ENCODE assay signal across 23 cellular contexts in the genomic region with DNA sequence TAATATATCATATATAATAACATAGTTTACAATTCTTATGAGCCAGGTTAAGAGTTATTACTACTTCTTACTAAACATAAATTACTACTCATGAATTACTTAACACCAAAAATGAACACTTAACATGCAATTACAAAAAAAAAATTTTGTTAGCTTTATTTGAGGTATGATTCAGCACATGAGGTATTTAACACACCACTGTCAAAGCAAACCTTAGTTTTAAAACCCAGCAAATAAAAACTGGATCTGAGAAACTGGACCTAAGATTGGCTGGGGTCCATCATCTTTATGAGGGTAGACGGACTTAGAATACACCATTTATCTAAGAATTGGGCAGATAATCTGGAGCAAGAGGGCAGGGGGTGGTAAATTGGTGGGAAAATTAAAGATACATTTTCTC.
DNase-seq lines count a peak whose midpoint lies in the region; ATAC-seq and TF ChIP-seq lines count a peak whose summit lies in the region.
"Had no signal": no experiment of that assay in that cellular context is flagged by ENCODE, and none has a peak within 500 bp of the region (broad histone marks: within the 10 kb centered on the region; RNA-seq: fewer than 3 reads in every experiment).

No MANE protein-coding gene starts in this region.

- H3K18ac ChIP-seq in IMR-90 (ENCODE audit: low read depth, low read length) = no peak overlapping the region

- H3K27ac Mint-ChIP-seq in activated T-helper 1 cell treated with anti-CD3 and anti-CD28 coated beads, Interleukin-12 subunit alpha, Interleukin-12 subunit beta, Interleukin-2, Interleukin-4 antibody, amounts not matched to agents 30 ng/mL and 10 ng/mL and 1 ng/mL, durations not matched to agents 14 hours and 24 hours and 36 hours = no peak overlapping the region
- H3K27ac Mint-ChIP-seq in activated CD8-positive, alpha-beta T cell treated with anti-CD3 and anti-CD28 coated beads, Interleukin-2, amount 10 ng/mL, durations not matched to agents 7 days and 5 days = no peak overlapping the region
- H3K27ac Mint-ChIP-seq: IgD-negative memory B cell had no signal

- H3K79me2 ChIP-seq in ACC112 (ENCODE audit: control insufficient read depth, insufficient read depth, low read length, unreplicated experiment) = no peaks in the 10 kb centered on the region

- TF ChIP-seq RAD21 in IMR-90 (IDR thresholded peaks at IDR 0.05; ENCODE audit: low read length) = no peak

- H3K9me3 ChIP-seq in IMR-90 (ENCODE audit: control insufficient read depth, insufficient read depth, low read length) = no peaks in the 10 kb centered on the region

- peaks cover 2% of the 10 kb centered on the region; the same call in 1 of the 2 replicates for H3K9me1 ChIP-seq in IMR-90 (ENCODE audit: insufficient read depth, low read length)

- H4K91ac ChIP-seq in IMR-90 (ENCODE audit: insufficient read depth, low read depth, low read length) = no peak overlapping the region

- in situ Hi-C loops in IMR-90 (cut with MboI; ENCODE audit: low sequenced_read_pairs) = no loop called here

- no peak overlapping the region for H3K4ac ChIP-seq in IMR-90 (ENCODE audit: low read depth, low read length)

- ATAC-seq in IMR-90 (ENCODE audit: low read depth) = peak; percentile 62
- ATAC-seq in GM18858 (IDR thresholded peaks at IDR 0.05; ENCODE audit: unreplicated experiment) = no peak
- no peak for ATAC-seq in activated CD8-positive, alpha-beta T cell treated with anti-CD3 and anti-CD28 coated beads, Interleukin-2, amount 10 ng/mL, durations not matched to agents 7 days and 5 days

- no peak overlapping the region for H3K27ac ChIP-seq in ACC112 (ENCODE audit: low read depth, low read length)
- H3K27ac ChIP-seq in IMR-90 (ENCODE audit: insufficient read depth, low read length) = no peak overlapping the region
- H3K27ac ChIP-seq: KMS-11, SK-N-MC had no signal

- TF ChIP-seq POLR2A in IMR-90 (IDR thresholded peaks at IDR 0.05; ENCODE audit: low read depth, low read length) = no peak

- BruUV-seq in IMR-90 (replicated peaks; lab: Mats Ljungman, UMichigan) = no TSS peak

- peaks cover 7% of the 10 kb centered on the region for H3K4me1 ChIP-seq in ACC112 (ENCODE audit: control insufficient read depth, insufficient read depth, low read length, unreplicated experiment)
- peaks cover 3% of the 10 kb centered on the region; the same call in 1 of the 2 replicates for H3K4me1 ChIP-seq in IMR-90 (ENCODE audit: control insufficient read depth, insufficient read depth, low read length)

- H3K4me3 ChIP-seq in ACC112 (ENCODE audit: low read depth, low read length) (no peak overlapping the region), IMR-90 (ENCODE audit: insufficient read depth, low read depth, low read length) (no peak overlapping the region), fibroblast of villous mesenchyme (ENCODE audit: low read depth, low read length) (no peak overlapping the region)
- H3K4me3 ChIP-seq: SK-N-MC had no signal

- H3K4me1 Mint-ChIP-seq in activated T-helper 1 cell treated with anti-CD3 and anti-CD28 coated beads, Interleukin-12 subunit alpha, Interleukin-12 subunit beta, Interleukin-2, Interleukin-4 antibody, amounts not matched to agents 30 ng/mL and 10 ng/mL and 1 ng/mL, durations not matched to agents 14 hours and 24 hours and 36 hours (ENCODE audit: low read depth) = no peaks in the 10 kb centered on the region
- no peaks in the 10 kb centered on the region for H3K4me1 Mint-ChIP-seq in activated CD8-positive, alpha-beta T cell treated with anti-CD3 and anti-CD28 coated beads, Interleukin-2, amount 10 ng/mL, durations not matched to agents 7 days and 5 days (ENCODE audit: low read depth)
- H3K4me1 Mint-ChIP-seq: IgD-negative memory B cell had no signal

- H3K27me3 ChIP-seq in ACC112 (ENCODE audit: insufficient read depth, low read length) (no peaks in the 10 kb centered on the region), IMR-90 (ENCODE audit: control insufficient read depth, insufficient read depth, low read length) (no peaks in the 10 kb centered on the region)

- DNase-seq in IMR-90 (no peak), astrocyte of the hippocampus (ENCODE audit: low read depth, low spot score) (peak; percentile 14), fibroblast of villous mesenchyme (ENCODE audit: low read depth) (peak; percentile 31), HPDE6-E6E7 (ENCODE audit: extremely low spot score) (no peak)
- no peak for DNase-seq in activated T-helper 1 cell treated with anti-CD3 and anti-CD28 coated beads, Interleukin-12 subunit alpha, Interleukin-12 subunit beta, Interleukin-2, Interleukin-4 antibody, amounts not matched to agents 30 ng/mL and 10 ng/mL and 1 ng/mL, durations not matched to agents 14 hours and 24 hours and 36 hours (ENCODE audit: low spot score)
- DNase-seq in activated CD8-positive, alpha-beta T cell treated with anti-CD3 and anti-CD28 coated beads, Interleukin-2, amount 10 ng/mL, durations not matched to agents 7 days and 5 days = no peak
- DNase-seq: 8988T, Calu3, DMS79 treated with DMSO at 0.1 percent for 48 hours, H7, NCI-H1048, NCI-H1417, NCI-H1694, NCI-H2029 treated with DMSO at 0.1 percent for 48 hours, NCI-H2227 treated with DMSO at 0.1 percent for 48 hours, NCI-H526 treated with DMSO at 0.1 percent for 48 hours, RPMI8226, SHP77 treated with DMSO at 0.1 percent for 48 hours had no signal

- H3K56ac ChIP-seq in IMR-90 (ENCODE audit: extremely low read depth, insufficient read depth, low read length) = no peak overlapping the region

- H2AFZ ChIP-seq in ACC112 (ENCODE audit: low read length, unreplicated experiment) (peak overlapping the region; percentile 31), IMR-90 (replicated peaks; ENCODE audit: low read length, poor library complexity) (no peak overlapping the region)

- H2AK5ac ChIP-seq in IMR-90 (ENCODE audit: low read depth, low read length) = no peak overlapping the region

- H3K36me3 ChIP-seq in ACC112 (ENCODE audit: insufficient read depth, low read length) = no peaks in the 10 kb centered on the region
- H3K36me3 ChIP-seq in IMR-90 (ENCODE audit: control insufficient read depth, insufficient read depth, low read length) = no peaks in the 10 kb centered on the region

- CTCF ChIA-PET in IMR-90 (lab: Yijun Ruan, JAX) = interaction anchor here (1.0 kb wide), 1 partner anchor 10 kb away, joined by 3 read pairs; no protein-coding TSS in a partner anchor
- CTCF ChIA-PET in activated CD8-positive, alpha-beta T cell treated with anti-CD3 and anti-CD28 coated beads, Interleukin-2, amount 10 ng/mL, durations not matched to agents 7 days and 5 days (lab: Charles Lee) = no interaction called here

- no peak overlapping the region for H3K14ac ChIP-seq in IMR-90 (replicated peaks; ENCODE audit: low read depth, low read length)

- H3K9me3 Mint-ChIP-seq in activated T-helper 1 cell treated with anti-CD3 and anti-CD28 coated beads, Interleukin-12 subunit alpha, Interleukin-12 subunit beta, Interleukin-2, Interleukin-4 antibody, amounts not matched to agents 30 ng/mL and 10 ng/mL and 1 ng/mL, durations not matched to agents 14 hours and 24 hours and 36 hours = no peaks in the 10 kb centered on the region
- H3K9me3 Mint-ChIP-seq in activated CD8-positive, alpha-beta T cell treated with anti-CD3 and anti-CD28 coated beads, Interleukin-2, amount 10 ng/mL, durations not matched to agents 7 days and 5 days (ENCODE audit: insufficient read depth) = no peaks in the 10 kb centered on the region
- H3K9me3 Mint-ChIP-seq: IgD-negative memory B cell had no signal

- H2BK5ac ChIP-seq in IMR-90 (ENCODE audit: low read depth, low read length, poor library complexity, severe bottlenecking) = no peak overlapping the region

- no peaks in the 10 kb centered on the region for H3K36me3 Mint-ChIP-seq in activated T-helper 1 cell treated with anti-CD3 and anti-CD28 coated beads, Interleukin-12 subunit alpha, Interleukin-12 subunit beta, Interleukin-2, Interleukin-4 antibody, amounts not matched to agents 30 ng/mL and 10 ng/mL and 1 ng/mL, durations not matched to agents 14 hours and 24 hours and 36 hours (ENCODE audit: low read depth)
- no peaks in the 10 kb centered on the region for H3K36me3 Mint-ChIP-seq in activated CD8-positive, alpha-beta T cell treated with anti-CD3 and anti-CD28 coated beads, Interleukin-2, amount 10 ng/mL, durations not matched to agents 7 days and 5 days (ENCODE audit: low read depth)

- H4K8ac ChIP-seq in IMR-90 (ENCODE audit: low read depth in 2 of 2, low read length in 2 of 2) = no peak overlapping the region

- H3K79me1 ChIP-seq in IMR-90 (ENCODE audit: low read depth in 1 of 2, low read length in 2 of 2) = no peaks in the 10 kb centered on the region

- dilution Hi-C loops in IMR-90 (cut with HindIII; ENCODE audit: low sequenced_read_pairs, unreplicated experiment) = no loop called here

- no peak overlapping the region for H3K23ac ChIP-seq in IMR-90 (ENCODE audit: low read depth, low read length)

- intact Hi-C loops in IMR-90 (cut with micrococcal nuclease) = no loop called here
- intact Hi-C loops in activated T-helper 1 cell treated with anti-CD3 and anti-CD28 coated beads, Interleukin-12 subunit alpha, Interleukin-12 subunit beta, Interleukin-2, Interleukin-4 antibody, amounts not matched to agents 30 ng/mL and 10 ng/mL and 1 ng/mL, durations not matched to agents 14 hours and 24 hours and 36 hours (cut with micrococcal nuclease) = no loop called here

- no peaks in the 10 kb centered on the region for H4K20me1 ChIP-seq in IMR-90 (ENCODE audit: insufficient read depth, low read length)

- POLR2A ChIA-PET in IMR-90 (lab: Charles Lee; ENCODE audit: unreplicated experiment) = no interaction called here
- POLR2A ChIA-PET in activated CD8-positive, alpha-beta T cell treated with anti-CD3 and anti-CD28 coated beads, Interleukin-2, amount 10 ng/mL, durations not matched to agents 7 days and 5 days (lab: Charles Lee) = no interaction called here

- TF ChIP-seq CTCF in IMR-90 (conservative IDR thresholded peaks at IDR 0.05; ENCODE audit: low read depth, low read length) = no peak
- TF ChIP-seq CTCF in fibroblast of villous mesenchyme (IDR thresholded peaks at IDR 0.05; ENCODE audit: insufficient read depth, low read depth, low read length) = no peak

- no peak overlapping the region for H2AK9ac ChIP-seq in IMR-90 (replicated peaks; ENCODE audit: low read depth, low read length, poor library complexity)

- no peak overlapping the region for H3K4me3 Mint-ChIP-seq in activated T-helper 1 cell treated with anti-CD3 and anti-CD28 coated beads, Interleukin-12 subunit alpha, Interleukin-12 subunit beta, Interleukin-2, Interleukin-4 antibody, amounts not matched to agents 30 ng/mL and 10 ng/mL and 1 ng/mL, durations not matched to agents 14 hours and 24 hours and 36 hours
- no peak overlapping the region for H3K4me3 Mint-ChIP-seq in activated CD8-positive, alpha-beta T cell treated with anti-CD3 and anti-CD28 coated beads, Interleukin-2, amount 10 ng/mL, durations not matched to agents 7 days and 5 days
- H3K4me3 Mint-ChIP-seq: IgD-negative memory B cell had no signal

- H3K9ac ChIP-seq in IMR-90 (ENCODE audit: low read depth, low read length) = no peak overlapping the region
- H3K9ac ChIP-seq: KMS-11 had no signal

- no peak overlapping the region for H2BK120ac ChIP-seq in IMR-90 (ENCODE audit: low read depth, low read length)

- WGBS in IMR-90 (ENCODE audit: extremely low coverage in 2 of 2, insufficient read length in 1 of 2), 2 experiments = no CpG with 5 or more reads among the region's 1 CpG

- no peak overlapping the region for H2BK20ac ChIP-seq in IMR-90 (ENCODE audit: low read depth, low read length)

- no peak overlapping the region for H2BK15ac ChIP-seq in IMR-90 (ENCODE audit: low read depth, low read length)

- H4K5ac ChIP-seq in IMR-90 (ENCODE audit: low read depth, low read length) = no peak overlapping the region

- peak overlapping the region; percentile 28; the same call in 1 of the 2 replicates for H3K4me2 ChIP-seq in IMR-90 (ENCODE audit: low read depth, low read length)
- H3K4me2 ChIP-seq: KMS-11 had no signal

- H3K27me3 Mint-ChIP-seq in activated T-helper 1 cell treated with anti-CD3 and anti-CD28 coated beads, Interleukin-12 subunit alpha, Interleukin-12 subunit beta, Interleukin-2, Interleukin-4 antibody, amounts not matched to agents 30 ng/mL and 10 ng/mL and 1 ng/mL, durations not matched to agents 14 hours and 24 hours and 36 hours (ENCODE audit: insufficient read depth) = peaks cover 2% of the 10 kb centered on the region
- peaks cover 8% of the 10 kb centered on the region for H3K27me3 Mint-ChIP-seq in activated CD8-positive, alpha-beta T cell treated with anti-CD3 and anti-CD28 coated beads, Interleukin-2, amount 10 ng/mL, durations not matched to agents 7 days and 5 days (ENCODE audit: low read depth)
- H3K27me3 Mint-ChIP-seq: IgD-negative memory B cell had no signal

Comparison
In these comparisons a context has a peak if more than half of its experiments do, and no peak if none do; other contexts are left out.
1. DNase-seq: peak in astrocyte of the hippocampus (single experiment) and fibroblast of villous mesenchyme (single experiment); none in IMR-90 (single experiment), activated T-helper 1 cell treated with anti-CD3 and anti-CD28 coated beads, Interleukin-12 subunit alpha, Interleukin-12 subunit beta, Interleukin-2, Interleukin-4 antibody, amounts not matched to agents 30 ng/mL and 10 ng/mL and 1 ng/mL, durations not matched to agents 14 hours and 24 hours and 36 hours (single experiment), HPDE6-E6E7 (single experiment) and activated CD8-positive, alpha-beta T cell treated with anti-CD3 and anti-CD28 coated beads, Interleukin-2, amount 10 ng/mL, durations not matched to agents 7 days and 5 days (single experiment).